ENCODE assay signal across 1 cellular context in the genomic region with DNA sequence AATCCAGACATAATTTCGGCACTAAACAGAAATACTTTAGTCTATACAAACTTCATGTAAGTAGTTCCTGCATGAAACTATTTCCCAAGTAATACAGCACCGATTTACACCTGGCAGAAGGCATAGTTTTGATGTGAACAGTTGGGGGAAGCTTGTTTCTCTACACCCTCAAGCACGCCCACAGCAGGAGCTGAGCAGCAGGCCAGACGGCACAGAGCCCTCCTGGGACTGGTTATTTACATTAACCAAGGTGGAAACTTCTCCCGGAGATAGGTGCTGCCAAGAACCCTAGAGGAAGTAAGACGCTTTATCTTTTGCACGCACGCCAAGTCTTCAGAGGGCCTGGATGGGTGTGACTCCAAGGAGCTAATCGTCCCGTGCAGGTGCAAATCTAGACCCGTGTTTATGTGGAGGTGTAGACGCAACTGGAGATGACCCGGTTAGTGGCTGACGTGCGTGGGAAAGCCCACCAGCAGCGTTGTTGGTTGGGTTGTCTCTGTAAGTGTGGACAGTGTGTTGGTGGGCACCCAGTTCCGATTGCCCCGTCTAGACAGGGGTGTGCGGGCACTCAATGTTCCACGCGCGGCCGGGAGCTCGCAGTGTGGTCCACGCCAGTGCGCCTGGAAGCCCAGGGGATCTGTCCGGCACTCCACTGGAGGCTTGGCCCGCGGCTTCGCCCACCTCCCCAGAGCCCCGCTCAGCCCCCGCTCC.
TF ChIP-seq lines count a peak whose summit lies in the region.

No MANE protein-coding gene starts in this region.

TF ChIP-seq in K562, 482 proteins besides CTCF, POLR2A, EP300 and RAD21 (continued from another document and continues in another):
- TF ChIP-seq TFAP4 (CRISPR knock-in tag; IDR thresholded peaks at IDR 0.05; ENCODE audit: borderline replicate concordance), result peak; percentile 67; the same call in 1 of the 2 replicates
- TF ChIP-seq PURB (CRISPR knock-in tag; IDR thresholded peaks at IDR 0.05; ENCODE audit: low read depth), result no peak
- no peak for TF ChIP-seq ZNF280A (IDR thresholded peaks at IDR 0.05; ENCODE audit: low read depth, partially characterized antibody)
- TF ChIP-seq PTRF (tag; IDR thresholded peaks at IDR 0.05), result no peak
- TF ChIP-seq, protein P1, sequence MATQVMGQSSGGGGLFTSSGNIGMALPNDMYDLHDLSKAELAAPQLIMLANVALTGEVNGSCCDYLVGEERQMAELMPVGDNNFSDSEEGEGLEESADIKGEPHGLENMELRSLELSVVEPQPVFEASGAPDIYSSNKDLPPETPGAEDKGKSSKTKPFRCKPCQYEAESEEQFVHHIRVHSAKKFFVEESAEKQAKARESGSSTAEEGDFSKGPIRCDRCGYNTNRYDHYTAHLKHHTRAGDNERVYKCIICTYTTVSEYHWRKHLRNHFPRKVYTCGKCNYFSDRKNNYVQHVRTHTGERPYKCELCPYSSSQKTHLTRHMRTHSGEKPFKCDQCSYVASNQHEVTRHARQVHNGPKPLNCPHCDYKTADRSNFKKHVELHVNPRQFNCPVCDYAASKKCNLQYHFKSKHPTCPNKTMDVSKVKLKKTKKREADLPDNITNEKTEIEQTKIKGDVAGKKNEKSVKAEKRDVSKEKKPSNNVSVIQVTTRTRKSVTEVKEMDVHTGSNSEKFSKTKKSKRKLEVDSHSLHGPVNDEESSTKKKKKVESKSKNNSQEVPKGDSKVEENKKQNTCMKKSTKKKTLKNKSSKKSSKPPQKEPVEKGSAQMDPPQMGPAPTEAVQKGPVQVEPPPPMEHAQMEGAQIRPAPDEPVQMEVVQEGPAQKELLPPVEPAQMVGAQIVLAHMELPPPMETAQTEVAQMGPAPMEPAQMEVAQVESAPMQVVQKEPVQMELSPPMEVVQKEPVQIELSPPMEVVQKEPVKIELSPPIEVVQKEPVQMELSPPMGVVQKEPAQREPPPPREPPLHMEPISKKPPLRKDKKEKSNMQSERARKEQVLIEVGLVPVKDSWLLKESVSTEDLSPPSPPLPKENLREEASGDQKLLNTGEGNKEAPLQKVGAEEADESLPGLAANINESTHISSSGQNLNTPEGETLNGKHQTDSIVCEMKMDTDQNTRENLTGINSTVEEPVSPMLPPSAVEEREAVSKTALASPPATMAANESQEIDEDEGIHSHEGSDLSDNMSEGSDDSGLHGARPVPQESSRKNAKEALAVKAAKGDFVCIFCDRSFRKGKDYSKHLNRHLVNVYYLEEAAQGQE (CRISPR knock-in tag; IDR thresholded peaks at IDR 0.05; ENCODE audit: low read depth), result 0 out of 2 replicates have a peak, but pooled peaks have one; percentile 48
- TF ChIP-seq ZKSCAN1 (IDR thresholded peaks at IDR 0.05; ENCODE audit: low read depth, low read length), result peak; percentile 97
- TF ChIP-seq MAFF (IDR thresholded peaks at IDR 0.05; ENCODE audit: low read length), result no peak
- TF ChIP-seq SMARCA4 (IDR thresholded peaks at IDR 0.05), result peak; percentile 95
- peak; percentile 75 for TF ChIP-seq KHSRP (IDR thresholded peaks at IDR 0.05)
- no peak for TF ChIP-seq HMG20B (CRISPR knock-in tag; IDR thresholded peaks at IDR 0.05)
- no peak for TF ChIP-seq SRF (CRISPR knock-in tag; IDR thresholded peaks at IDR 0.05)
- no peak for TF ChIP-seq CAMTA2 (CRISPR knock-in tag; conservative IDR thresholded peaks at IDR 0.05)
- no peak for TF ChIP-seq NR2F6 (CRISPR knock-in tag; IDR thresholded peaks at IDR 0.05)
- no peak for TF ChIP-seq CHD7 (IDR thresholded peaks at IDR 0.05; ENCODE audit: low read depth, low read length)
- TF ChIP-seq HDAC3 (IDR thresholded peaks at IDR 0.05; ENCODE audit: borderline replicate concordance, partially characterized antibody), result peak; percentile 96
- no peak for TF ChIP-seq PHTF2 (CRISPR knock-in tag; IDR thresholded peaks at IDR 0.05)
- TF ChIP-seq SUPT5H (IDR thresholded peaks at IDR 0.05), result no peak
- TF ChIP-seq RBM22 (IDR thresholded peaks at IDR 0.05; ENCODE audit: low read depth, low read length, poor library complexity, severe bottlenecking), result no peak
- TF ChIP-seq TFE3 (CRISPR knock-in tag; IDR thresholded peaks at IDR 0.05), result no peak
- peak; percentile 99 for TF ChIP-seq POLR2AphosphoS5 (IDR thresholded peaks at IDR 0.05; ENCODE audit: control insufficient read depth, insufficient read depth, low read depth, low read length)
- TF ChIP-seq ETV5 (CRISPR knock-in tag; IDR thresholded peaks at IDR 0.05; ENCODE audit: low read depth), result peak; percentile 92
- no peak for TF ChIP-seq IFI16 (CRISPR knock-in tag; IDR thresholded peaks at IDR 0.05)
- TF ChIP-seq, protein P2, sequence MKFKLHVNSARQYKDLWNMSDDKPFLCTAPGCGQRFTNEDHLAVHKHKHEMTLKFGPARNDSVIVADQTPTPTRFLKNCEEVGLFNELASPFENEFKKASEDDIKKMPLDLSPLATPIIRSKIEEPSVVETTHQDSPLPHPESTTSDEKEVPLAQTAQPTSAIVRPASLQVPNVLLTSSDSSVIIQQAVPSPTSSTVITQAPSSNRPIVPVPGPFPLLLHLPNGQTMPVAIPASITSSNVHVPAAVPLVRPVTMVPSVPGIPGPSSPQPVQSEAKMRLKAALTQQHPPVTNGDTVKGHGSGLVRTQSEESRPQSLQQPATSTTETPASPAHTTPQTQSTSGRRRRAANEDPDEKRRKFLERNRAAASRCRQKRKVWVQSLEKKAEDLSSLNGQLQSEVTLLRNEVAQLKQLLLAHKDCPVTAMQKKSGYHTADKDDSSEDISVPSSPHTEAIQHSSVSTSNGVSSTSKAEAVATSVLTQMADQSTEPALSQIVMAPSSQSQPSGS (CRISPR knock-in tag; IDR thresholded peaks at IDR 0.05), result no peak
- peak; percentile 94 for TF ChIP-seq MTA1 (IDR thresholded peaks at IDR 0.05; ENCODE audit: borderline replicate concordance)
- TF ChIP-seq, protein P3, sequence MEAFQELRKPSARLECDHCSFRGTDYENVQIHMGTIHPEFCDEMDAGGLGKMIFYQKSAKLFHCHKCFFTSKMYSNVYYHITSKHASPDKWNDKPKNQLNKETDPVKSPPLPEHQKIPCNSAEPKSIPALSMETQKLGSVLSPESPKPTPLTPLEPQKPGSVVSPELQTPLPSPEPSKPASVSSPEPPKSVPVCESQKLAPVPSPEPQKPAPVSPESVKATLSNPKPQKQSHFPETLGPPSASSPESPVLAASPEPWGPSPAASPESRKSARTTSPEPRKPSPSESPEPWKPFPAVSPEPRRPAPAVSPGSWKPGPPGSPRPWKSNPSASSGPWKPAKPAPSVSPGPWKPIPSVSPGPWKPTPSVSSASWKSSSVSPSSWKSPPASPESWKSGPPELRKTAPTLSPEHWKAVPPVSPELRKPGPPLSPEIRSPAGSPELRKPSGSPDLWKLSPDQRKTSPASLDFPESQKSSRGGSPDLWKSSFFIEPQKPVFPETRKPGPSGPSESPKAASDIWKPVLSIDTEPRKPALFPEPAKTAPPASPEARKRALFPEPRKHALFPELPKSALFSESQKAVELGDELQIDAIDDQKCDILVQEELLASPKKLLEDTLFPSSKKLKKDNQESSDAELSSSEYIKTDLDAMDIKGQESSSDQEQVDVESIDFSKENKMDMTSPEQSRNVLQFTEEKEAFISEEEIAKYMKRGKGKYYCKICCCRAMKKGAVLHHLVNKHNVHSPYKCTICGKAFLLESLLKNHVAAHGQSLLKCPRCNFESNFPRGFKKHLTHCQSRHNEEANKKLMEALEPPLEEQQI (IDR thresholded peaks at IDR 0.05), result peak; percentile 70
